ENCODE assay signal across 21 cellular contexts in genomic region chr5:52844885-52845284, GRCh38. TPM values are rescaled to one million over a fixed set of nuclear protein-coding genes. Genes with fewer than 3 reads are reported as not detected.
DNase-seq lines count a peak whose midpoint lies in the region; ATAC-seq, FAIRE-seq and TF ChIP-seq lines count a peak whose summit lies in the region.
"Had no signal": no experiment of that assay in that cellular context is flagged by ENCODE, and none has a peak within 500 bp of the region (broad histone marks: within the 10 kb centered on the region; RNA-seq: fewer than 3 reads in every experiment).

No MANE protein-coding gene starts in this region.

- peak overlapping the region; percentile 40 for H3K4me2 ChIP-seq in astrocyte (ENCODE audit: low read length)
- peak overlapping the region; percentile 50 for H3K4me2 ChIP-seq in skeletal muscle satellite cell (ENCODE audit: low read length)
- H3K4me2 ChIP-seq: SK-N-SH had no signal

- no peaks in the 10 kb centered on the region for H3K9me3 Mint-ChIP-seq in astrocyte (ENCODE audit: unreplicated experiment)

- H3K9me3 ChIP-seq in astrocyte (ENCODE audit: insufficient read depth, low read depth, low read length) (no peaks in the 10 kb centered on the region), skeletal muscle satellite cell (replicated peaks; ENCODE audit: low read length) (no peaks in the 10 kb centered on the region)
- H3K9me3 ChIP-seq: ovary, SK-N-SH had no signal

- FAIRE-seq in astrocyte (lab: Jason Lieb, UNC): no peak
- no peak for FAIRE-seq in H54 (lab: Jason Lieb, UNC)
- FAIRE-seq: H1 had no signal

- H3K27me3 ChIP-seq in astrocyte (ENCODE audit: insufficient read depth, low read length): no peaks in the 10 kb centered on the region
- H3K27me3 ChIP-seq in skeletal muscle satellite cell (ENCODE audit: control insufficient read depth, insufficient read depth, low read length): no peaks in the 10 kb centered on the region
- H3K27me3 ChIP-seq: foreskin keratinocyte, ovary had no signal

- peaks cover 2% of the 10 kb centered on the region for H3K36me3 Mint-ChIP-seq in astrocyte (ENCODE audit: low read depth, unreplicated experiment)

- H3K27ac ChIP-seq in astrocyte (ENCODE audit: low read depth, low read length) (no peak overlapping the region), RWPE1 (no peak overlapping the region)
- H3K27ac ChIP-seq: foreskin keratinocyte, ovary had no signal

- no peak overlapping the region for H2AFZ ChIP-seq in astrocyte (ENCODE audit: low read depth, low read length)

- no peaks in the 10 kb centered on the region for H3K27me3 Mint-ChIP-seq in astrocyte (ENCODE audit: low read depth, unreplicated experiment)
- H3K27me3 Mint-ChIP-seq: activated CD8-positive, alpha-beta memory T cell treated with anti-CD3 and anti-CD28 coated beads, Interleukin-2, amount 10 ng/mL, durations not matched to agents 7 days and 5 days had no signal

- H3K4me1 Mint-ChIP-seq in astrocyte (ENCODE audit: low read depth, unreplicated experiment): peaks cover 37% of the 10 kb centered on the region

- TF ChIP-seq CTCF in astrocyte (IDR thresholded peaks at IDR 0.05; ENCODE audit: insufficient read depth, low read depth, low read length): no peak
- no peak for TF ChIP-seq CTCF in fibroblast of pulmonary artery (IDR thresholded peaks at IDR 0.05; ENCODE audit: low read length, missing control alignments)
- TF ChIP-seq CTCF in RWPE1 (conservative IDR thresholded peaks at IDR 0.05; ENCODE audit: low read depth): no peak

- H3K36me3 ChIP-seq in astrocyte (ENCODE audit: insufficient read depth, low read length) (no peaks in the 10 kb centered on the region), skeletal muscle satellite cell (ENCODE audit: insufficient read depth, low read length) (no peaks in the 10 kb centered on the region)
- H3K36me3 ChIP-seq: ovary had no signal

- H3K4me3 ChIP-seq in astrocyte (ENCODE audit: insufficient read depth, low read depth, low read length): no peak overlapping the region
- no peak overlapping the region for H3K4me3 ChIP-seq in fibroblast of pulmonary artery (replicated peaks; ENCODE audit: low read depth, low read length)
- no peak overlapping the region for H3K4me3 ChIP-seq in skeletal muscle satellite cell (ENCODE audit: low read length)
- H3K4me3 ChIP-seq: ovary had no signal

- POLR2A ChIA-PET in RWPE1 (lab: Yijun Ruan, JAX; ENCODE audit: low non-redundant PET): no interaction called here

- H3K4me1 ChIP-seq in astrocyte (ENCODE audit: insufficient read depth, low read length) (peaks cover 14% of the 10 kb centered on the region), skeletal muscle satellite cell (ENCODE audit: control insufficient read depth, insufficient read depth, low read length) (peaks cover 33% of the 10 kb centered on the region)
- H3K4me1 ChIP-seq: foreskin keratinocyte had no signal

- CTCF ChIA-PET in RWPE1 (lab: Yijun Ruan, JAX): no interaction called here

- ATAC-seq in HG03442 (IDR thresholded peaks at IDR 0.05; ENCODE audit: unreplicated experiment): no peak
- ATAC-seq: activated CD8-positive, alpha-beta memory T cell treated with anti-CD3 and anti-CD28 coated beads, Interleukin-2, amount 10 ng/mL, durations not matched to agents 7 days and 5 days; foreskin keratinocyte; left cardiac atrium had no signal

- H3K9ac ChIP-seq in astrocyte (ENCODE audit: low read length): no peak overlapping the region
- H3K9ac ChIP-seq in skeletal muscle satellite cell (ENCODE audit: low read depth, low read length): no peak overlapping the region
- H3K9ac ChIP-seq: SK-N-SH had no signal

- no peaks in the 10 kb centered on the region for H3K79me2 ChIP-seq in astrocyte (ENCODE audit: insufficient read depth, low read length)

- H4K20me1 ChIP-seq in astrocyte (ENCODE audit: insufficient read depth, low read length): no peaks in the 10 kb centered on the region

- no peak overlapping the region for H3K4me3 Mint-ChIP-seq in astrocyte (ENCODE audit: unreplicated experiment)
- H3K4me3 Mint-ChIP-seq: activated CD8-positive, alpha-beta memory T cell treated with anti-CD3 and anti-CD28 coated beads, Interleukin-2, amount 10 ng/mL, durations not matched to agents 7 days and 5 days had no signal

- no peak for TF ChIP-seq POLR2A in H54 (IDR thresholded peaks at IDR 0.05; ENCODE audit: low read depth, low read length)

- peak; percentile 54 for DNase-seq in EL
- peak; percentile 36 for DNase-seq in astrocyte (ENCODE audit: low read depth)
- DNase-seq in fibroblast of pulmonary artery (ENCODE audit: low read depth): peak; percentile 54
- DNase-seq in RWPE1 (ENCODE audit: low spot score): no peak
- DNase-seq in H54 (ENCODE audit: insufficient read length, low spot score): no peak
- no peak for DNase-seq in NCI-H2107 (lab: John Stamatoyannopoulos, UW)
- DNase-seq: activated CD8-positive, alpha-beta memory T cell treated with anti-CD3 and anti-CD28 coated beads, Interleukin-2, amount 10 ng/mL, durations not matched to agents 7 days and 5 days; activated gamma-delta T cell treated with Interleukin-2 at 50 U/mL for 16 hours; effector CD8-positive, alpha-beta T cell; foreskin keratinocyte; left cardiac atrium; MM.1S; NCI-H1930; NCI-H510A; ovary; SK-N-SH; stimulated activated naive CD4-positive, alpha-beta T cell treated with Interleukin-2 at 50 U/mL for 16 hours had no signal

- peak overlapping the region; percentile 53 for H3K27ac Mint-ChIP-seq in astrocyte (ENCODE audit: unreplicated experiment)
- H3K27ac Mint-ChIP-seq: activated CD8-positive, alpha-beta memory T cell treated with anti-CD3 and anti-CD28 coated beads, Interleukin-2, amount 10 ng/mL, durations not matched to agents 7 days and 5 days had no signal

RNA-seq across cellular contexts. Expression of gene ITGA1, which starts 57.2 kb away (rescaled TPM):
- 73.7 and 83.1 TPM in 2 replicates for total RNA-seq in astrocyte
- total RNA-seq in skeletal muscle satellite cell (2012; rRNA removed): 3.1 and 5.3 TPM in 2 replicates
- total RNA-seq: G401 had no signal

RNA-seq across cellular contexts. Expression of gene PELO, which starts 57.2 kb away (rescaled TPM):
- total RNA-seq in astrocyte: 75.2 and 75.8 TPM in 2 replicates
- 19.8 and 23.6 TPM in 2 replicates for total RNA-seq in skeletal muscle satellite cell (2012; rRNA removed)

Comparison
In these comparisons a context has a peak if more than half of its experiments do, and no peak if none do; other contexts are left out.
1. DNase-seq: peak in EL (single experiment), astrocyte (single experiment) and fibroblast of pulmonary artery (single experiment); none in RWPE1 (single experiment), H54 (single experiment) and NCI-H2107 (single experiment).